In genomic region chr12:76713986-76714385, GRCh38 we compare ENCODE assay signal across 26 cellular contexts.
"Had no signal": no experiment of that assay in that cellular context is flagged by ENCODE, and none has a peak within 500 bp of the region (broad histone marks: within the 10 kb centered on the region; RNA-seq: fewer than 3 reads in every experiment).

No MANE protein-coding gene starts in this region.

- ATAC-seq: mucosa of descending colon; naive thymus-derived CD4-positive, alpha-beta T cell; natural killer cell treated with Interleukin-12 subunit alpha and Interleukin-12 subunit beta and Interleukin-15 and Interleukin-18, amount 100 ng/mL, for 72 hours; right lobe of liver; stimulated activated naive B cell treated with anti-CD40 and anti-IgM and Interleukin-4, amounts not matched to agents 10 μg/mL and 1 μg/mL and 100 μg/mL, for 72 hours; stimulated activated naive CD8-positive, alpha-beta T cell treated with anti-CD3 and anti-CD28 coated beads, Interleukin-15, Interleukin-2, amounts not matched to agents 100 U/mL and 50 U/mL, for 24 hours had no signal

- H3K27ac ChIP-seq: left ventricle myocardium inferior, ovary, right atrium auricular region, right lobe of liver, skin epidermis, stomach, testis, thyroid gland, transverse colon, upper lobe of left lung, vagina had no signal

- FAIRE-seq: islet of Langerhans, kidney had no signal

- H3K27me3 ChIP-seq: ovary, right atrium auricular region, right lobe of liver, stomach, testis, thyroid gland, transverse colon, upper lobe of left lung, vagina had no signal

- H3K9me3 ChIP-seq: left ventricle myocardium inferior, mucosa of descending colon, ovary, right atrium auricular region, right lobe of liver, stomach, testis, thyroid gland, transverse colon, upper lobe of left lung, vagina had no signal

- DNase-seq: hypothalamus; immature natural killer cell; kidney; left ventricle myocardium inferior; midbrain; mucosa of descending colon; naive thymus-derived CD4-positive, alpha-beta T cell; ovary; right lobe of liver; stimulated activated CD4-positive, alpha-beta T cell treated with anti-CD3 and anti-CD28 coated beads, Interleukin-12 subunit alpha, Interleukin-12 subunit beta, amount 100 ng/mL, for 4 hours; stimulated activated CD4-positive, alpha-beta T cell treated with anti-CD3 and anti-CD28 coated beads, Interleukin-15, amount 100 ng/mL, for 24 hours; stimulated activated CD4-positive, alpha-beta T cell treated with anti-CD3 and anti-CD28 coated beads, Interleukin-2, amount 100 ng/mL, for 24 hours; stimulated activated CD4-positive, alpha-beta T cell treated with anti-CD3 and anti-CD28 coated beads, Interleukin-4, amount 100 ng/mL, for 1 hour; stimulated activated naive B cell treated with anti-CD40 and anti-IgM and Interleukin-4, amounts not matched to agents 10 μg/mL and 1 μg/mL and 100 μg/mL, for 72 hours; stimulated activated naive CD8-positive, alpha-beta T cell treated with anti-CD3 and anti-CD28 coated beads, Interleukin-15, Interleukin-2, amounts not matched to agents 100 U/mL and 50 U/mL, for 24 hours; stomach; testis; thyroid gland; transverse colon; upper lobe of left lung had no signal

- H3K36me3 ChIP-seq: left ventricle myocardium inferior, ovary, right atrium auricular region, right lobe of liver, stomach, thyroid gland, transverse colon, upper lobe of left lung, vagina had no signal

- H3K4me1 ChIP-seq: right atrium auricular region, right lobe of liver, stomach, testis, thyroid gland, transverse colon, upper lobe of left lung, vagina had no signal

- H3K4me3 ChIP-seq: left ventricle myocardium inferior, lung, mucosa of descending colon, ovary, right atrium auricular region, right lobe of liver, skin epidermis, stomach, testis, thyroid gland, transverse colon, upper lobe of left lung, vagina had no signal
